Comparison of ENCODE assay signal across 7 cellular contexts in genomic region chr19:38264486-38265212, GRCh38. TPM values are rescaled to one million over a fixed set of nuclear protein-coding genes. Genes with fewer than 3 reads are reported as not detected.
DNase-seq lines count a peak whose midpoint lies in the region; ATAC-seq and TF ChIP-seq lines count a peak whose summit lies in the region.

Gene SPINT2, plus strand, starts transcription at chr19:38264573. Its CDS starts 320 bp downstream, at chr19:38264893.

- H3K36me3 ChIP-seq in esophagus (ENCODE audit: control insufficient read depth in 2 of 2, insufficient read depth in 2 of 2, low read length in 1 of 2) = no peaks in the 10 kb centered on the region
- H3K36me3 ChIP-seq in upper lobe of left lung = no peaks in the 10 kb centered on the region

- TF ChIP-seq EP300 in upper lobe of left lung (IDR thresholded peaks at IDR 0.05) = no peak

- H3K9me3 Mint-ChIP-seq in natural killer cell = no peaks in the 10 kb centered on the region

- H3K36me3 Mint-ChIP-seq in natural killer cell = no peaks in the 10 kb centered on the region

- peaks cover 12% of the 10 kb centered on the region in 2 donors for H3K4me1 Mint-ChIP-seq in natural killer cell

- 5 to 7% methylated on average over 72 to 78 of the region's 78 CpGs for WGBS in esophagus, 2 donors
- WGBS in upper lobe of left lung, 2 donors = 29 to 31% methylated on average over 17 to 18 of the region's 78 CpGs

- no peak for TF ChIP-seq CTCF in natural killer cell (IDR thresholded peaks at IDR 0.05)
- peak in 3 of 6 experiments; percentile 2 to 21 (median 17) for TF ChIP-seq CTCF in upper lobe of left lung (IDR thresholded peaks at IDR 0.05)

- H3K9me3 ChIP-seq in esophagus (ENCODE audit: control insufficient read depth in 2 of 2, insufficient read depth in 1 of 2, low read depth in 1 of 2, low read length in 1 of 2) (no peaks in the 10 kb centered on the region), upper lobe of left lung (no peaks in the 10 kb centered on the region)

- ATAC-seq in GM18511 (IDR thresholded peaks at IDR 0.05; ENCODE audit: unreplicated experiment) (peak; percentile 36), natural killer cell (peak; percentile 33 to 49 (median 40)), upper lobe of left lung (ENCODE audit: low FRiP score in 2 of 2) (peak; percentile 3 to 50), GM18870 (IDR thresholded peaks at IDR 0.05; ENCODE audit: unreplicated experiment) (no peak)

- peak in 3 of 4 donors; percentile 82 to 95 (median 85) for TF ChIP-seq POLR2A in upper lobe of left lung (IDR thresholded peaks at IDR 0.05)

- H3K4me1 ChIP-seq in esophagus (ENCODE audit: control insufficient read depth in 2 of 2, insufficient read depth in 2 of 2, low read length in 1 of 2) (peaks cover 2 to 16% of the 10 kb centered on the region in 2 donors), upper lobe of left lung (peaks cover 16 to 48% (median 28%) of the 10 kb centered on the region in 4 donors)

- intact Hi-C loops in natural killer cell (cut with micrococcal nuclease) = no loop called here

- H3K4me3 Mint-ChIP-seq in natural killer cell = peak within 1 kb of the TSS; percentile 80

- H3K27me3 Mint-ChIP-seq in natural killer cell (ENCODE audit: low read depth in 2 of 2) = peaks cover 23 to 31% of the 10 kb centered on the region in 2 donors

- H3K4me3 ChIP-seq in esophagus (ENCODE audit: low read depth in 1 of 2, low read length in 2 of 2) (peak within 1 kb of the TSS; percentile 91 to 95), upper lobe of left lung (peak within 1 kb of the TSS; percentile 52 to 78 (median 72))

- H3K27ac ChIP-seq in esophagus (ENCODE audit: low read depth in 2 of 2, low read length in 1 of 2) = peak within 1 kb of the TSS; percentile 95 to 96
- H3K27ac ChIP-seq in upper lobe of left lung = peak within 1 kb of the TSS; percentile 91 to 97 (median 96)

- no peaks in the 10 kb centered on the region for H3K27me3 ChIP-seq in esophagus (ENCODE audit: control insufficient read depth in 1 of 2, insufficient read depth in 2 of 2, low read length in 2 of 2)
- H3K27me3 ChIP-seq in upper lobe of left lung = no peaks in the 10 kb centered on the region

- peak within 1 kb of the TSS in 1 of 2 donors; percentile 55 for H3K27ac Mint-ChIP-seq in natural killer cell

- DNase-seq in Kasumi-1 (lab: John Stamatoyannopoulos, UW) (peak; percentile 47 to 60), natural killer cell (no peak), upper lobe of left lung (no peak)
- peak; percentile 40 to 43 for DNase-seq in activated CD4-positive, alpha-beta T cell treated with anti-CD3 and anti-CD28 coated beads, Interleukin-2, amount 50 U/mL, for 4 hours

RNA-seq across cellular contexts. Expression of gene SPINT2, which starts in this region (rescaled TPM):
- polyA plus RNA-seq in esophagus = 100 to 1,000 TPM; 230 to 334 TPM
- total RNA-seq in natural killer cell (10 to 100 TPM in 1 of 3 donors, 1 to 10 TPM in 2; 2.7 to 13.7 (median 6.9) TPM), upper lobe of left lung (100 to 1,000 TPM; 192 to 583 (median 317) TPM)

Comparison
In these comparisons a context has a peak if more than half of its experiments do, and no peak if none do; other contexts are left out.
1. RNA of gene SPINT2 (total RNA-seq): 192 to 583 TPM in upper lobe of left lung; 2.7 to 13.7 TPM in natural killer cell; every median in the first group is over 10 times any median in the second.
2. DNase-seq: peak in Kasumi-1 (2 of 2) and activated CD4-positive, alpha-beta T cell treated with anti-CD3 and anti-CD28 coated beads, Interleukin-2, amount 50 U/mL, for 4 hours (2 of 2); none in natural killer cell (single experiment) and upper lobe of left lung (0 of 2).